9 cellular contexts compared by ENCODE assay signal in the genomic region with DNA sequence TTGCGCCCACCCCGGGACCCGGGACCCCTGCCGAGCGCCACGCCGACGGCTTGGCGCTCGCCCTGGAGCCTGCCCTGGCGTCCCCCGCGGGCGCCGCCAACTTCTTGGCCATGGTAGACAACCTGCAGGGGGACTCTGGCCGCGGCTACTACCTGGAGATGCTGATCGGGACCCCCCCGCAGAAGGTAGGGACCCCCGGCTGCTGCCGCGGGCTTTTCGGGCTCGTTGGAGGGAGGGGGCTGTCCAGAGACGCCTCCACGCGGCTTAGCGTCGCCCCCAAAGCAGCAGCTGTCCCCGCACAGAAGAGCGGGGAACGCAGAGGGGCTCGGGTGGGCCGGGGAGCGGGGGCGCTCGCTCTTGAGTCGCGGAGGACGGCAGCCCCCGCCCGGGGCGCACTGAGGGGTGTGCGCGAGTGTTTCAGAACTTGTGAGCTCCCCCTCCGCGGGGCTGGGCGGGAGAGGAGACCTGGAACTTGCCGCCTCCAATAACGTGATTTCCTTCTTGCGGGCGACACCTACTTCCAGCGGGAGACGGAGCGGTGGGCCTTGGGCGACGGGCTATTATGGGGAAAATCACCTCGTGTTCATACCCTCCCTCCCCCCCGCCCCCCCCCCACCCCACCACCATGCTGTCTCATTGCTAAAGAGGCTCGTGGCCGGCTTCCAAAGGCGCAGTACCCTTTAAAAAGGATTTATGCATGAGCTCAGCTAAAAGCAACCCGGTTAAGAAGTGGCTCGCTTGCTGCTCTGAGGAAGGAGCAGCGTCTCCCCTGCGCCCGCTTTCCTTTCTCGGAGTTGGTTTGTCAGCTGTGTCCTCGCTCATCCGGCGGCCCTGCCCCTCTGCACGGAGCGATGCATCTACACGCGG. TPM values are rescaled to one million over a fixed set of nuclear protein-coding genes. Genes with fewer than 3 reads are reported as not detected.
DNase-seq lines count a peak whose midpoint lies in the region; ATAC-seq and TF ChIP-seq lines count a peak whose summit lies in the region.
"Had no signal": no experiment of that assay in that cellular context is flagged by ENCODE, and none has a peak within 500 bp of the region (broad histone marks: within the 10 kb centered on the region; RNA-seq: fewer than 3 reads in every experiment).

No MANE protein-coding gene starts in this region.

- H3K9me3 Mint-ChIP-seq in GM23338 (peaks cover 3% of the 10 kb centered on the region; the same call in 1 of the 3 replicates), memory B cell (no peaks in the 10 kb centered on the region)

- H3K27ac ChIP-seq in AG04450 (ENCODE audit: low read depth, low read length) = peak overlapping the region; percentile 47
- no peak overlapping the region for H3K27ac ChIP-seq in GM23338 (ENCODE audit: low read depth)
- H3K27ac ChIP-seq in thoracic aorta = peak overlapping the region; percentile 97 to 98
- H3K27ac ChIP-seq: neutrophil had no signal

- H3K27me3 Mint-ChIP-seq in GM23338 (ENCODE audit: insufficient read depth, low read depth, poor library complexity) = peaks cover 22% of the 10 kb centered on the region
- H3K27me3 Mint-ChIP-seq in memory B cell = no peaks in the 10 kb centered on the region

- peak overlapping the region; percentile 89 for H2AFZ ChIP-seq in GM23338

- ATAC-seq in GM23338 (peak; percentile 20), memory B cell (ENCODE audit: low read depth) (peak; percentile 7), thoracic aorta (ENCODE audit: insufficient number of reproducible peaks, low FRiP score, low read depth) (peak; percentile 39), GM19463 (IDR thresholded peaks at IDR 0.05; ENCODE audit: unreplicated experiment) (no peak)

- H3K4me1 Mint-ChIP-seq in GM23338 (peaks cover 17% of the 10 kb centered on the region), memory B cell (peaks cover 21% of the 10 kb centered on the region)

- peaks cover 4% of the 10 kb centered on the region; the same call in 1 of the 3 replicates for H3K36me3 Mint-ChIP-seq in GM23338 (ENCODE audit: low read depth)
- H3K36me3 Mint-ChIP-seq in memory B cell = peaks cover 5% of the 10 kb centered on the region

- no peaks in the 10 kb centered on the region; the same call in 1 of the 2 replicates for H4K20me1 ChIP-seq in GM23338 (replicated peaks; ENCODE audit: insufficient read depth)

- POLR2A ChIA-PET in AG04450 (lab: Yijun Ruan, JAX) = interaction anchor here (0.7 to 1.4 kb wide), 3 partner anchors 49 to 111 kb away, joined by 3 read pairs; no protein-coding TSS in a partner anchor

- H3K4me2 ChIP-seq in GM23338 = peak overlapping the region; percentile 88

- no peaks in the 10 kb centered on the region for H3K79me2 ChIP-seq in GM23338 (replicated peaks; ENCODE audit: insufficient read depth)

- H3K36me3 ChIP-seq in GM23338 (ENCODE audit: insufficient read depth) (no peaks in the 10 kb centered on the region), thoracic aorta (peaks cover 6% of the 10 kb centered on the region)
- H3K36me3 ChIP-seq: neutrophil had no signal

- H3K4me3 Mint-ChIP-seq in GM23338 (peak overlapping the region; percentile 69), memory B cell (peak overlapping the region; percentile 87)

- H3K27me3 ChIP-seq in AG04450 (ENCODE audit: control insufficient read depth, insufficient read depth, low read length) (peaks cover 4% of the 10 kb centered on the region), GM23338 (ENCODE audit: insufficient read depth) (peaks cover 51% of the 10 kb centered on the region), thoracic aorta (replicated peaks; ENCODE audit: insufficient read depth) (no peaks in the 10 kb centered on the region)

- CTCF ChIA-PET in AG04450 (lab: Charles Lee) = interaction anchor here (0.6 to 1.2 kb wide), 6 partner anchors 12 to 1227 kb away, joined by 3 to 4 read pairs (median 3); no protein-coding TSS in a partner anchor

- H3K9me3 ChIP-seq in AG04450 (ENCODE audit: control insufficient read depth, insufficient read depth, low read length) (no peaks in the 10 kb centered on the region; the same call in 1 of the 2 replicates), thoracic aorta (no peaks in the 10 kb centered on the region)
- H3K9me3 ChIP-seq: neutrophil had no signal

- H3F3A ChIP-seq in GM23338 (replicated peaks; ENCODE audit: low read depth) = no peaks in the 10 kb centered on the region

- in situ Hi-C loops in SK-MEL-5 (cut with HindIII; ENCODE audit: low pct_unique_long_range_greater_than_20kb, low sequenced_read_pairs) = no loop called here

- DNase-seq in AG04450 (ENCODE audit: low read depth, low spot score) = no peak
- DNase-seq in GM23338 (ENCODE audit: low spot score) = peak; percentile 65
- peak; percentile 89 for DNase-seq in SK-MEL-5 (ENCODE audit: low read depth, low spot score)
- peak; percentile 60 for DNase-seq in epithelial cell of esophagus (ENCODE audit: low read depth)
- DNase-seq in memory B cell (ENCODE audit: low spot score in 2 of 2) = peak in 1 of 2 donors; percentile 19
- peak; percentile 38 for DNase-seq in thoracic aorta (ENCODE audit: low spot score)
- DNase-seq in stimulated activated CD4-positive, alpha-beta T cell treated with anti-CD3 and anti-CD28 coated beads, Interleukin-1b, Interleukin-23, amount 100 ng/mL, for 48 hours = no peak

- H3K27ac Mint-ChIP-seq in GM23338 (no peak overlapping the region), memory B cell (no peak overlapping the region)

- H3K4me1 ChIP-seq in GM23338 (ENCODE audit: insufficient read depth) (peaks cover 18% of the 10 kb centered on the region; the same call in 1 of the 2 replicates), thoracic aorta (ENCODE audit: control insufficient read depth in 1 of 2, low read depth in 2 of 2) (peaks cover 26 to 50% of the 10 kb centered on the region in 2 donors)

- H3K9me2 ChIP-seq in GM23338 (ENCODE audit: insufficient read depth) = no peaks in the 10 kb centered on the region

- TF ChIP-seq CTCF in AG04450 (IDR thresholded peaks at IDR 0.05; ENCODE audit: low read depth, low read length) (no peak), GM23338 (conservative IDR thresholded peaks at IDR 0.05; ENCODE audit: low read depth in 2 of 2) (0 out of 4 replicates have a peak, but pooled peaks of 1 of the 2 experiments have one; percentile 12), epithelial cell of esophagus (IDR thresholded peaks at IDR 0.05; ENCODE audit: insufficient read depth, low read depth, low read length, missing control alignments) (peak; percentile 13), thoracic aorta (IDR thresholded peaks at IDR 0.05) (no peak)

- H3K4me3 ChIP-seq in AG04450 (ENCODE audit: low read depth, low read length) = peak overlapping the region; percentile 72
- H3K4me3 ChIP-seq in GM23338 = peak overlapping the region; percentile 81
- H3K4me3 ChIP-seq in epithelial cell of esophagus (ENCODE audit: low read length) = peak overlapping the region; percentile 70
- peak overlapping the region; percentile 97 for H3K4me3 ChIP-seq in thoracic aorta

TF ChIP-seq in GM23338, 12 proteins besides CTCF, POLR2A, EP300 and RAD21:
- TF ChIP-seq EZH2 (IDR thresholded peaks at IDR 0.05; ENCODE audit: low read depth, unreplicated experiment) = peak; percentile 44
- TF ChIP-seq, protein P1, sequence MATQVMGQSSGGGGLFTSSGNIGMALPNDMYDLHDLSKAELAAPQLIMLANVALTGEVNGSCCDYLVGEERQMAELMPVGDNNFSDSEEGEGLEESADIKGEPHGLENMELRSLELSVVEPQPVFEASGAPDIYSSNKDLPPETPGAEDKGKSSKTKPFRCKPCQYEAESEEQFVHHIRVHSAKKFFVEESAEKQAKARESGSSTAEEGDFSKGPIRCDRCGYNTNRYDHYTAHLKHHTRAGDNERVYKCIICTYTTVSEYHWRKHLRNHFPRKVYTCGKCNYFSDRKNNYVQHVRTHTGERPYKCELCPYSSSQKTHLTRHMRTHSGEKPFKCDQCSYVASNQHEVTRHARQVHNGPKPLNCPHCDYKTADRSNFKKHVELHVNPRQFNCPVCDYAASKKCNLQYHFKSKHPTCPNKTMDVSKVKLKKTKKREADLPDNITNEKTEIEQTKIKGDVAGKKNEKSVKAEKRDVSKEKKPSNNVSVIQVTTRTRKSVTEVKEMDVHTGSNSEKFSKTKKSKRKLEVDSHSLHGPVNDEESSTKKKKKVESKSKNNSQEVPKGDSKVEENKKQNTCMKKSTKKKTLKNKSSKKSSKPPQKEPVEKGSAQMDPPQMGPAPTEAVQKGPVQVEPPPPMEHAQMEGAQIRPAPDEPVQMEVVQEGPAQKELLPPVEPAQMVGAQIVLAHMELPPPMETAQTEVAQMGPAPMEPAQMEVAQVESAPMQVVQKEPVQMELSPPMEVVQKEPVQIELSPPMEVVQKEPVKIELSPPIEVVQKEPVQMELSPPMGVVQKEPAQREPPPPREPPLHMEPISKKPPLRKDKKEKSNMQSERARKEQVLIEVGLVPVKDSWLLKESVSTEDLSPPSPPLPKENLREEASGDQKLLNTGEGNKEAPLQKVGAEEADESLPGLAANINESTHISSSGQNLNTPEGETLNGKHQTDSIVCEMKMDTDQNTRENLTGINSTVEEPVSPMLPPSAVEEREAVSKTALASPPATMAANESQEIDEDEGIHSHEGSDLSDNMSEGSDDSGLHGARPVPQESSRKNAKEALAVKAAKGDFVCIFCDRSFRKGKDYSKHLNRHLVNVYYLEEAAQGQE (IDR thresholded peaks at IDR 0.05; ENCODE audit: unreplicated experiment) = no peak
TF ChIP-seq in GM23338: peak in this region for 1.

RNA-seq across cellular contexts. Expression of a gene that starts 0.7 kb away (rescaled TPM):
- polyA plus RNA-seq in AG04450 (2011; rRNA removed) = 61.4 and 66.8 TPM in 2 replicates
- polyA minus RNA-seq in AG04450 (2011; rRNA and poly(A)+ RNA removed) = 38.5 and 40.7 TPM in 2 replicates
- total RNA-seq in GM23338 (2014; rRNA removed; shearing (Covaris generic)) = 6.8 and 7.9 TPM in 2 replicates
- polyA plus RNA-seq in GM23338 (2016; fragmentation: Nextera tagmentation; extraction: Ambion mirVana) = 3.5 and 4.1 TPM in 2 replicates
- 490 and 502 TPM in 2 replicates for total RNA-seq in SK-MEL-5 (2014; rRNA removed; shearing (Covaris generic))
- 485 and 573 TPM in 2 replicates for polyA plus RNA-seq in SK-MEL-5 (2015; cell fraction: cytosol; rRNA removed)
- 123 and 129 TPM in 2 replicates for polyA plus RNA-seq in SK-MEL-5 (2015; cell fraction: nucleus; rRNA removed)
- 100 to 1,000 TPM in 1 of 2 donors, 10 to 100 TPM in 1; 71.9 to 129 TPM for total RNA-seq in thoracic aorta

Comparison
In these comparisons a context has a peak if more than half of its experiments do, and no peak if none do; other contexts are left out.
1. DNase-seq: peak in GM23338 (single experiment), SK-MEL-5 (single experiment), epithelial cell of esophagus (single experiment) and thoracic aorta (single experiment); none in AG04450 (single experiment) and stimulated activated CD4-positive, alpha-beta T cell treated with anti-CD3 and anti-CD28 coated beads, Interleukin-1b, Interleukin-23, amount 100 ng/mL, for 48 hours (single experiment).
2. Peak in every context shown above with its lines, with median percentiles within 50 percentile points of each other: H3K4me3 ChIP-seq.